In the genomic region with DNA sequence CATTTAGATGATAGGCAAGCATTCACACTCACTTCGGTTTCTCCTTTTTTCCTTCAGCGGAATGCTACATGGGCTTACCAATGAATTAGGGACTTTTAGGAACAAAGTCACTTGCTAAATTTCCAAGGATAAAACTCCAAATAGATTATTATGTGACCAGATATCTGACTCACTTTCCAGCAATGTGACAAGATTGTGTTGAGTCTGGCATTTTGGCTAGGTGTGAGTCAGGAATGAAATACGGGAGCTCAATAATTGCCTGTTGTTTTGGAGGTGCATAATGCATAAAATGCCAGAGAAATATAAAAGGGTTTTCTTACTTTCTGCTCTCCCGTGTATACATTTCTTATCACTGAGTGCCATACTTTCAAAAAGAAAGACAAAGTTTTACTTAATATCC, we compare ENCODE assay signal across 23 cellular contexts.
"Had no signal": no experiment of that assay in that cellular context is flagged by ENCODE, and none has a peak within 500 bp of the region (broad histone marks: within the 10 kb centered on the region; RNA-seq: fewer than 3 reads in every experiment).

No MANE protein-coding gene starts in this region.

- H3K4me1 ChIP-seq: SJSA1 had no signal

- DNase-seq: activated CD4-positive, alpha-beta T cell treated with anti-CD3 and anti-CD28 coated beads for 48 hours; activated CD4-positive, alpha-beta T cell treated with anti-CD3 and anti-CD28 coated beads, Interleukin-2, amount 50 U/mL, for 4 hours; activated CD4-positive, CD25-positive, alpha-beta regulatory T cell treated with anti-CD3 and anti-CD28 coated beads, Interleukin-2, amount 50 U/mL, for 72 hours; activated CD8-positive, alpha-beta memory T cell treated with anti-CD3 and anti-CD28 coated beads, Interleukin-2, amount 50 U/mL, for 48 hours; activated CD8-positive, alpha-beta T cell treated with anti-CD3 and anti-CD28 coated beads, Interleukin-2, amount 10 ng/mL, durations not matched to agents 7 days and 5 days; activated effector memory CD4-positive, alpha-beta T cell treated with Interleukin-2 at 50 U/mL for 16 hours; activated naive CD4-positive, alpha-beta T cell; activated T-cell treated with anti-CD3 and anti-CD28 coated beads, Interleukin-2, amount 50 U/mL, for 1 hour; amniotic stem cell; brain microvascular endothelial cell; Kasumi-1; KBM-7; NCI-H1105; NCI-H1436; NCI-H1694 treated with DMSO at 0.1 percent for 48 hours; NCI-H2081; NCI-H446; NCI-H524; SHP77; SW 1271 had no signal

- H3K36me3 ChIP-seq: brain microvascular endothelial cell, SJSA1 had no signal

- H3K4me3 ChIP-seq: ascending aorta, SJSA1 had no signal

- H3K27ac ChIP-seq: ascending aorta, brain microvascular endothelial cell, SJSA1 had no signal

- H3K9me3 ChIP-seq: ascending aorta, SJSA1 had no signal

- FAIRE-seq: RCC 7860 had no signal

- H3K27me3 ChIP-seq: ascending aorta, brain microvascular endothelial cell, SJSA1 had no signal
